ENCODE assay signal across 25 cellular contexts in genomic region chr7:30674876-30675275, GRCh38. TPM values are rescaled to one million over a fixed set of nuclear protein-coding genes. Genes with fewer than 3 reads are reported as not detected.
DNase-seq lines count a peak whose midpoint lies in the region; ATAC-seq lines count a peak whose summit lies in the region.
"Had no signal": no experiment of that assay in that cellular context is flagged by ENCODE, and none has a peak within 500 bp of the region (broad histone marks: within the 10 kb centered on the region; RNA-seq: fewer than 3 reads in every experiment).

No MANE protein-coding gene starts in this region.

- H3K27ac ChIP-seq in trophoblast cell (ENCODE audit: low read depth, low read length): no peak overlapping the region
- H3K27ac ChIP-seq: PC-9 had no signal

- peaks cover 35 to 41% of the 10 kb centered on the region in 2 donors for H3K27me3 Mint-ChIP-seq in T-cell

- POLR2A ChIA-PET in T-cell (lab: Charles Lee): no interaction called here

- H2AFZ ChIP-seq in trophoblast cell (ENCODE audit: insufficient read depth, low read length, poor library complexity): no peak overlapping the region
- H2AFZ ChIP-seq: PC-9 had no signal

- no peak overlapping the region for H3K4ac ChIP-seq in trophoblast cell (ENCODE audit: low read depth, low read length)

- no peak overlapping the region for H3K14ac ChIP-seq in trophoblast cell (ENCODE audit: low read length)

- ATAC-seq in Right ventricle myocardium superior (ENCODE audit: poor library complexity) (no peak), T-cell (replicated peaks in 1 of 4) (no peak)

- no peak overlapping the region for H4K12ac ChIP-seq in trophoblast cell (ENCODE audit: low read depth, low read length)

- H2BK12ac ChIP-seq in trophoblast cell (ENCODE audit: low read length): no peak overlapping the region

- no peaks in the 10 kb centered on the region for H3K79me1 ChIP-seq in trophoblast cell (ENCODE audit: low read length)

- H2AK5ac ChIP-seq in trophoblast cell (ENCODE audit: low read length): no peak overlapping the region

- H3K27me3 ChIP-seq in trophoblast cell (ENCODE audit: insufficient read depth, low read length): no peaks in the 10 kb centered on the region
- H3K27me3 ChIP-seq: BE2C had no signal

- peak; percentile 10 for DNase-seq in NCI-H1092 treated with DMSO at 0.1 percent for 48 hours (lab: John Stamatoyannopoulos, UW)
- no peak for DNase-seq in NCI-H1092 (lab: John Stamatoyannopoulos, UW)
- peak; percentile 16 for DNase-seq in Right ventricle myocardium superior
- DNase-seq in cardiac septum (ENCODE audit: low spot score): no peak
- DNase-seq in NCI-H2171 treated with DMSO at 0.1 percent for 48 hours (lab: John Stamatoyannopoulos, UW): peak; percentile 67
- DNase-seq in trophoblast cell: no peak
- no peak for DNase-seq in T-cell
- no peak for DNase-seq in head of caudate nucleus
- DNase-seq: 8988T; ACHN; CD8-positive, alpha-beta memory T cell; DMS153; Karpas-422; NCI-H1694 treated with DMSO at 0.1 percent for 48 hours; NCI-H226; NCI-H774; PC-9; RPMI8226; SHP77 treated with DMSO at 0.1 percent for 48 hours had no signal

- no peaks in the 10 kb centered on the region for H3K36me3 Mint-ChIP-seq in T-cell
- H3K36me3 Mint-ChIP-seq: CD14-positive monocyte; CD8-positive, alpha-beta memory T cell had no signal

- no peak overlapping the region for H4K91ac ChIP-seq in trophoblast cell (ENCODE audit: low read depth, low read length)

- no peak overlapping the region for H3K4me3 ChIP-seq in trophoblast cell (ENCODE audit: low read depth, low read length)
- H3K4me3 ChIP-seq: PC-9 had no signal

- no CpG with 5 or more reads among the region's 2 CpGs for WGBS in trophoblast cell (ENCODE audit: extremely low coverage, insufficient coverage, insufficient read length)

- H3K36me3 ChIP-seq in trophoblast cell (ENCODE audit: control insufficient read depth in 1 of 2, insufficient read depth in 2 of 2, low read length in 2 of 2): no peaks in the 10 kb centered on the region
- H3K36me3 ChIP-seq: BE2C had no signal

- H3K4me3 Mint-ChIP-seq in T-cell: no peak overlapping the region
- H3K4me3 Mint-ChIP-seq: CD14-positive monocyte; CD8-positive, alpha-beta memory T cell had no signal

- intact Hi-C loops in Right ventricle myocardium superior (cut with DNase I) (no loop called here), cardiac septum (cut with DNase I) (no loop called here), head of caudate nucleus (cut with DNase I) (no loop called here)

- peak overlapping the region; percentile 38 for H3K23ac ChIP-seq in trophoblast cell (ENCODE audit: low read length)

- no peak overlapping the region for H3K27ac Mint-ChIP-seq in T-cell

- no peak overlapping the region for H4K8ac ChIP-seq in trophoblast cell (ENCODE audit: low read depth, low read length)

- H3K4me2 ChIP-seq in trophoblast cell (ENCODE audit: low read length): no peak overlapping the region
- H3K4me2 ChIP-seq: PC-9 had no signal

- H3K9me3 Mint-ChIP-seq in T-cell: no peaks in the 10 kb centered on the region
- H3K9me3 Mint-ChIP-seq: CD14-positive monocyte; CD8-positive, alpha-beta memory T cell had no signal

- no peak overlapping the region for H3K18ac ChIP-seq in trophoblast cell (ENCODE audit: low read length)

- H2BK5ac ChIP-seq in trophoblast cell (ENCODE audit: low read depth, low read length, poor library complexity): no peak overlapping the region

- no peaks in the 10 kb centered on the region for H3K79me2 ChIP-seq in trophoblast cell (ENCODE audit: control insufficient read depth, insufficient read depth, low read length, poor library complexity)

- no peak overlapping the region for H2BK120ac ChIP-seq in trophoblast cell (ENCODE audit: insufficient read depth, low read length, poor library complexity)

- no peak overlapping the region for H3K9ac ChIP-seq in trophoblast cell (ENCODE audit: low read length)

- H3K4me1 Mint-ChIP-seq in T-cell: no peaks in the 10 kb centered on the region
- H3K4me1 Mint-ChIP-seq: CD14-positive monocyte; CD8-positive, alpha-beta memory T cell had no signal

- H3K4me1 ChIP-seq in trophoblast cell (ENCODE audit: control insufficient read depth in 1 of 2, insufficient read depth in 2 of 2, low read length in 2 of 2): no peaks in the 10 kb centered on the region

- H3K9me3 ChIP-seq in trophoblast cell (ENCODE audit: insufficient read depth, low read depth, low read length): no peaks in the 10 kb centered on the region
- H3K9me3 ChIP-seq: BE2C had no signal

- CTCF ChIA-PET in T-cell (lab: Charles Lee): no interaction called here

RNA-seq across cellular contexts. Expression of gene CRHR2, which starts 7.4 kb away (rescaled TPM):
- total RNA-seq in Right ventricle myocardium superior (0.24 TPM), cardiac septum (0.57 TPM), T-cell (under 1 TPM in 1 of 5 donors, not detected in 4; 0.09 TPM)
- polyA plus RNA-seq in trophoblast cell (2013): 0.06 and 0.12 TPM in 2 replicates
- total RNA-seq: CD8-positive, alpha-beta memory T cell; Daoy; G401; HT-29; PC-9; T-helper 1 cell treated with Interleukin-12 subunit alpha and Interleukin-12 subunit beta and Interleukin-4 antibody, amounts not matched to agents 30 ng/mL and 1 ng/mL, for 36 hours had no signal
- polyA plus RNA-seq: CD14-positive monocyte; CD8-positive, alpha-beta memory T cell had no signal

Comparison
In these comparisons a context has a peak if more than half of its experiments do, and no peak if none do; other contexts are left out.
1. DNase-seq: peak in NCI-H1092 treated with DMSO at 0.1 percent for 48 hours (single experiment), Right ventricle myocardium superior (single experiment) and NCI-H2171 treated with DMSO at 0.1 percent for 48 hours (single experiment); none in NCI-H1092 (single experiment), cardiac septum (single experiment), trophoblast cell (0 of 2), T-cell (0 of 34) and head of caudate nucleus (0 of 42).